8 cellular contexts compared by ENCODE assay signal in the genomic region with DNA sequence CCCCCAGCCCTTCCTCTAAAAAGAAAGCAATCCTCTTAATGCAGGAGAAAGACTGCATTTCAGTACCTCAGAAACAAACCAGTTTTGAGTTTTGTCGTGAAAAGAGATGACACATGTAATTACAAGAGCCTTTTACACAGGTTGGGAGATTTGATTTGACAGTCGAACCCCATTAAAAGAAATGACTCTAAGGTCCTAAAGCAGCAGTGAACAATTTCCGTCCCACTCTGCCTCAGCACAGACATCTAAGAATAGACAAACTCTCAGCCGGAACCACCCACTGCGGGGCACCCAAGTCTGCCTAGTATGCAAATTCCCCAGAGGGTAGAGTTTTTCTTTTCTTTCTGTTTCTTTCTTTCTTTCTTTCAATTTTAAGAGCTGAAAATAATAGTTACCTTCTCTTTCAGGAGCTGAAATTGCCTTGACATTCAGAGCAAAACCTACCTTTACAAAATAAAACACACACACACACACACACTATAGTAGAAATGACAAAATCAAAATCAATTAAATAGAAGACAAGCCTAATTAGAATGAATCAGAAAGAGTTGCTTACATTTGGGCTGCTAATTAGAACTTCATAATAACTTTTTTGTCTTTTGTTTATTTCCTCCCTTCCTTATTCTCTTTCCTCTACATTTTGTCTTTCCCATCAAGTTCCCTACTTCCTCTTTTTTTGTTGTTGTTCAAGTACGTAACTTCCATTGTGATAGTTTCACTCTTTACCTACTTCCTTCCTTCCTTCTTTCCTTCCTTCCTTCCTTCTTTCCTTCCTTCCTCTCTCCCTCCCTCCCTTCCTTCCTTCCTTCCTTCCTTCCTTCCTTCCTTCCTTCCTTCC.
A peak's percentile ranks its signal among the peaks of the same experiment; 100 is the strongest.
DNase-seq lines count a peak whose midpoint lies in the region; ATAC-seq, FAIRE-seq and TF ChIP-seq lines count a peak whose summit lies in the region.

No MANE protein-coding gene starts in this region.

- 56% methylated on average over 6 of the region's 6 CpGs; no CpG with 5 or more reads in 1 of the 2 experiments for WGBS in H1 (ENCODE audit: extremely low coverage in 1 of 2, insufficient coverage in 1 of 2, insufficient read length in 1 of 2, insufficient replicate concordance in 2 of 2, low coverage in 1 of 2, low lambda C conversion rate in 2 of 2, missing lambda C conversion rate in 1 of 2), 2 experiments

- H2AFZ ChIP-seq in H1 (ENCODE audit: low read length), result no peak overlapping the region

- CTCF ChIA-PET in H1 (lab: Charles Lee; ENCODE audit: partially characterized antibody), result interaction anchor here (0.6 to 2.9 kb wide), 2 partner anchors 66 to 193 kb away, joined by 3 to 9 read pairs; no protein-coding TSS in a partner anchor

- no peak overlapping the region for H4K5ac ChIP-seq in H1 (ENCODE audit: insufficient read length, low read depth, low read length)

- H4K91ac ChIP-seq in H1 (replicated peaks; ENCODE audit: insufficient read length, low read length), result no peak overlapping the region

- TF ChIP-seq CTCF in GM06990 (IDR thresholded peaks at IDR 0.05; ENCODE audit: insufficient read depth, low read length, poor library complexity, severe bottlenecking), result no peak
- TF ChIP-seq CTCF in H1 (IDR thresholded peaks at IDR 0.05; ENCODE audit: control extremely low read depth in 1 of 3, insufficient read depth in 1 of 3, low read depth in 1 of 3, low read length in 3 of 3), result no peak

- no peak for FAIRE-seq in H1 (lab: Jason Lieb, UNC)

- no peak for TF ChIP-seq POLR2A in H1 (IDR thresholded peaks at IDR 0.05; ENCODE audit: control extremely low read depth in 1 of 2, low read depth in 2 of 2, low read length in 2 of 2)

- H2BK120ac ChIP-seq in H1 (replicated peaks; ENCODE audit: low read depth, low read length), result no peak overlapping the region

- no peak for TF ChIP-seq RAD21 in H1 (IDR thresholded peaks at IDR 0.05 in 1 of 2, conservative IDR thresholded peaks at IDR 0.05 in 1 of 2; ENCODE audit: low read depth in 2 of 2, low read length in 2 of 2)

- TF ChIP-seq EP300 in H1 (IDR thresholded peaks at IDR 0.05; ENCODE audit: borderline replicate concordance in 1 of 2, low read depth in 2 of 2, low read length in 2 of 2), result no peak

- H3K18ac ChIP-seq in H1 (ENCODE audit: extremely low read depth, low read length), result peak overlapping the region; percentile 53; the same call in 1 of the 2 replicates

- no peak overlapping the region for H3K4me3 ChIP-seq in GM06990 (replicated peaks; ENCODE audit: low read depth, low read length)
- peak overlapping the region in 1 of 4 experiments; percentile 32; a peak in 1 of 8 replicates for H3K4me3 ChIP-seq in H1 (ENCODE audit: extremely low read depth in 1 of 4, insufficient read depth in 2 of 4, low read depth in 3 of 4, low read length in 4 of 4)

- H2BK20ac ChIP-seq in H1 (ENCODE audit: low read length), result peak overlapping the region; percentile 57; the same call in 1 of the 2 replicates

- H3K23me2 ChIP-seq in H1 (ENCODE audit: low read depth, low read length), result no peaks in the 10 kb centered on the region

- no peaks in the 10 kb centered on the region for H3K79me1 ChIP-seq in H1 (ENCODE audit: low read depth, low read length)

- no peak overlapping the region for H3K56ac ChIP-seq in H1 (replicated peaks; ENCODE audit: insufficient read length, low read depth, low read length)

- H3K9ac ChIP-seq in H1 (replicated peaks in 1 of 4; ENCODE audit: extremely low read depth in 1 of 4, low read depth in 3 of 4, low read length in 3 of 4), result no peak overlapping the region

- no peak overlapping the region for H3K4ac ChIP-seq in H1 (replicated peaks; ENCODE audit: insufficient read length, low read depth, low read length)

- POLR2A ChIA-PET in H1 (lab: Charles Lee; ENCODE audit: partially characterized antibody), result interaction anchor here (1.3 kb wide), 1 partner anchor 106 kb away, joined by 4 read pairs; no protein-coding TSS in a partner anchor

- no peak overlapping the region for H4K8ac ChIP-seq in H1 (ENCODE audit: extremely low read depth, insufficient read depth, low read length)

- H3K36me3 ChIP-seq in GM06990 (ENCODE audit: control insufficient read depth, insufficient read depth, low read length) (no peaks in the 10 kb centered on the region), H1 (ENCODE audit: control insufficient read depth in 2 of 4, insufficient read depth in 4 of 4, low read length in 3 of 4) (no peaks in the 10 kb centered on the region)

- no peak overlapping the region for H3K27ac ChIP-seq in H1 (ENCODE audit: low read depth, low read length)

- H3K14ac ChIP-seq in H1 (ENCODE audit: insufficient read length), result no peak overlapping the region

- DNase-seq in GM06990 (ENCODE audit: extremely low read depth, insufficient read length) (peak; percentile 73), H1 (ENCODE audit: low read depth in 1 of 2, low spot score in 2 of 2) (no peak), OCI-M2 (lab: John Stamatoyannopoulos, UW; ENCODE audit: unreplicated experiment) (no peak), kidney glomerular epithelial cell (lab: John Stamatoyannopoulos, UW) (no peak), H4 (ENCODE audit: low spot score) (no peak), HuH-7.5 (ENCODE audit: low spot score) (no peak)

- H2BK15ac ChIP-seq in H1 (ENCODE audit: low read length), result no peak overlapping the region

- no peak overlapping the region for H2BK12ac ChIP-seq in H1 (ENCODE audit: low read depth, low read length)

- H3K27me3 ChIP-seq in GM06990 (replicated peaks; ENCODE audit: control insufficient read depth, insufficient read depth, low read length) (no peaks in the 10 kb centered on the region), H1 (replicated peaks in 1 of 4; ENCODE audit: control insufficient read depth in 3 of 4, extremely low read depth in 1 of 4, insufficient read depth in 3 of 4, low read length in 3 of 4) (no peaks in the 10 kb centered on the region)

- no peaks in the 10 kb centered on the region; a peak in 1 of 4 replicates for H3K9me3 ChIP-seq in H1 (ENCODE audit: insufficient read depth in 2 of 2, low read depth in 1 of 2, low read length in 1 of 2)

- H3K23ac ChIP-seq in H1 (ENCODE audit: insufficient read length), result no peak overlapping the region

- H3K4me1 ChIP-seq in H1 (replicated peaks in 1 of 4; ENCODE audit: control insufficient read depth in 3 of 4, insufficient read depth in 4 of 4, low read length in 3 of 4), result peaks cover 0 to 2% (median 0%) of the 10 kb centered on the region in 4 experiments; a peak in 2 of 7 replicates

- no peak overlapping the region for H2AK5ac ChIP-seq in H1 (ENCODE audit: low read depth, low read length)

- peak overlapping the region in 1 of 2 experiments; percentile 23; a peak in 1 of 4 replicates for H3K4me2 ChIP-seq in H1 (ENCODE audit: insufficient read depth in 1 of 2, low read depth in 2 of 2, low read length in 2 of 2)

- H4K20me1 ChIP-seq in H1 (replicated peaks in 1 of 2; ENCODE audit: control insufficient read depth in 1 of 2, insufficient read depth in 2 of 2, low read length in 2 of 2), result no peaks in the 10 kb centered on the region

- peak; percentile 98 for ATAC-seq in GM21360 (IDR thresholded peaks at IDR 0.05; ENCODE audit: unreplicated experiment)
- ATAC-seq in HG03460 (IDR thresholded peaks at IDR 0.05; ENCODE audit: unreplicated experiment), result peak; percentile 98

- H3K79me2 ChIP-seq in H1 (ENCODE audit: control insufficient read depth in 1 of 2, insufficient read depth in 2 of 2, low read length in 2 of 2), result no peaks in the 10 kb centered on the region

- no peak overlapping the region for H2BK5ac ChIP-seq in H1 (ENCODE audit: low read depth, low read length)

TF ChIP-seq in H1, 55 proteins besides CTCF, POLR2A, EP300 and RAD21:
- TF ChIP-seq JUND (IDR thresholded peaks at IDR 0.05; ENCODE audit: low read length) (no peak), CHD2 (IDR thresholded peaks at IDR 0.05; ENCODE audit: low read length) (no peak), EZH2 (IDR thresholded peaks at IDR 0.05; ENCODE audit: low read depth, low read length, severe bottlenecking) (no peak), KDM5A (IDR thresholded peaks at IDR 0.05; ENCODE audit: low read length) (no peak), TAF1 (IDR thresholded peaks at IDR 0.05; ENCODE audit: low read depth, low read length) (no peak), RNF2 (IDR thresholded peaks at IDR 0.05; ENCODE audit: borderline replicate concordance, low read depth, low read length, missing control alignments, poor library complexity, severe bottlenecking) (no peak), ASH2L (IDR thresholded peaks at IDR 0.05; ENCODE audit: low read length) (no peak), TCF12 (IDR thresholded peaks at IDR 0.05; ENCODE audit: low read depth, low read length) (no peak), MAFK (IDR thresholded peaks at IDR 0.05; ENCODE audit: low read depth, low read length) (no peak), SIRT6 (IDR thresholded peaks at IDR 0.05; ENCODE audit: low read length) (no peak), YY1 (IDR thresholded peaks at IDR 0.05; ENCODE audit: low read depth, low read length) (no peak), BCL11A (IDR thresholded peaks at IDR 0.05; ENCODE audit: low read depth in 2 of 2, low read length in 2 of 2) (no peak), HDAC2 (IDR thresholded peaks at IDR 0.05; ENCODE audit: borderline replicate concordance in 1 of 2, low read depth in 2 of 2, low read length in 2 of 2) (no peak), RFX5 (IDR thresholded peaks at IDR 0.05; ENCODE audit: borderline replicate concordance, low read depth, low read length) (no peak), KDM4A (IDR thresholded peaks at IDR 0.05; ENCODE audit: low read depth, low read length, severe bottlenecking) (no peak)
- TF ChIP-seq, protein P1, sequence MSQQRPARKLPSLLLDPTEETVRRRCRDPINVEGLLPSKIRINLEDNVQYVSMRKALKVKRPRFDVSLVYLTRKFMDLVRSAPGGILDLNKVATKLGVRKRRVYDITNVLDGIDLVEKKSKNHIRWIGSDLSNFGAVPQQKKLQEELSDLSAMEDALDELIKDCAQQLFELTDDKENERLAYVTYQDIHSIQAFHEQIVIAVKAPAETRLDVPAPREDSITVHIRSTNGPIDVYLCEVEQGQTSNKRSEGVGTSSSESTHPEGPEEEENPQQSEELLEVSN (IDR thresholded peaks at IDR 0.05), result no peak
- TF ChIP-seq, protein P2, sequence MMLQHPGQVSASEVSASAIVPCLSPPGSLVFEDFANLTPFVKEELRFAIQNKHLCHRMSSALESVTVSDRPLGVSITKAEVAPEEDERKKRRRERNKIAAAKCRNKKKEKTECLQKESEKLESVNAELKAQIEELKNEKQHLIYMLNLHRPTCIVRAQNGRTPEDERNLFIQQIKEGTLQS (IDR thresholded peaks at IDR 0.05; ENCODE audit: insufficient read depth, low read depth, low read length), result no peak
- TF ChIP-seq, protein P3, sequence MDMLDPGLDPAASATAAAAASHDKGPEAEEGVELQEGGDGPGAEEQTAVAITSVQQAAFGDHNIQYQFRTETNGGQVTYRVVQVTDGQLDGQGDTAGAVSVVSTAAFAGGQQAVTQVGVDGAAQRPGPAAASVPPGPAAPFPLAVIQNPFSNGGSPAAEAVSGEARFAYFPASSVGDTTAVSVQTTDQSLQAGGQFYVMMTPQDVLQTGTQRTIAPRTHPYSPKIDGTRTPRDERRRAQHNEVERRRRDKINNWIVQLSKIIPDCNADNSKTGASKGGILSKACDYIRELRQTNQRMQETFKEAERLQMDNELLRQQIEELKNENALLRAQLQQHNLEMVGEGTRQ (IDR thresholded peaks at IDR 0.05; ENCODE audit: low read length), result no peak
